In the genomic region with DNA sequence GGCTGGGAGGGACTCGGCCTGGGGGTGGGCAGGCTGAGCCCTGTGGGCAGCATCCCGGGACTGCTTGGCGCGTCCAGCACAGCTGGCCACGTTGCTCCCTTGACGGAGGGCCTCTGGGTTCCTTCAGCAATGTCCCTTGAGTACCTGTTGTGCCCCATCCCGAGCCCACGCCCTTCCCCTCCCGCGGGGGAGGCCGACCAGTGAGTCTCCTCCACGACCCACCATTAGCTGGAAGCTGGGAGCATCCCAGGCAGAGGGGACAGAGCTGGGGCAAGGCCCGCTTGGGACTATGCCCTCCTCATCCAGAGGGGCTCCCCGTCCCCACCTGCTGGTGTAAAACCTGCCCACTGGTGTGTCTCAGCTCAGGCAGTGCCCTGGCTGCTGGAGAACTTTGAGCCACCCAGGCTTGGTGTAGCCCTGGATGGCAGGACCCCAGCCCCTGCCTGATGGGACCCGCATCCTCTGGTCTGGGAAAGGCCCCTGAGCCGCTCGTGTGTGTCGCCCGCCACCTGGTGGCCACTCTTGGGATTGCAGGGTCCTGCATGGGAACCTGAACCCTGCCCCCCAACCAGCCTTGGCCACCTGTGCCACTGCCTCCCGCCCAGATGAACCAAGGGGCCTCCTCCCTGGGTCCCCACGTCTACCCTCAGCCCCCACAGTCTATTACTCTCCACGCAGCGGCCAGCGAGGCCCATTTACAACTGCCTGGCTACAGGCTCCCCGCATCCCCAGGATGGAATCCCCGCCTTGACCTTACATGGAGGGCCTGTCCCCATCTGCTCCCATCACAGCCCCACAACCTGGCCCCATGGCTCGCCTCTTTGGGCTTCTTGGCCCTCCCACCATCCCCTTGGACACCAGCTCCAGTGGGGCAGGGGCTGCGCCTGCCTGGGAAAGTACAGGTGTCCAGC, we compare ENCODE assay signal across 7 cellular contexts. TPM values are rescaled to one million over a fixed set of nuclear protein-coding genes. Genes with fewer than 3 reads are reported as not detected.
DNase-seq lines count a peak whose midpoint lies in the region; TF ChIP-seq lines count a peak whose summit lies in the region.

No MANE protein-coding gene starts in this region.

- no peak overlapping the region for H3K4me3 ChIP-seq in GM12875 (ENCODE audit: low read depth, low read length)
- H3K4me3 ChIP-seq in liver (ENCODE audit: low read depth in 1 of 3, low read length in 3 of 3) = no peak overlapping the region

- no peaks in the 10 kb centered on the region for H3K27me3 ChIP-seq in liver (ENCODE audit: control insufficient read depth in 4 of 4, insufficient read depth in 4 of 4, low read length in 3 of 4)

- POLR2A ChIA-PET in activated CD4-positive, alpha-beta T cell treated with anti-CD3 and anti-CD28 coated beads, Interleukin-2, amount 10 ng/mL, durations not matched to agents 7 days and 5 days (lab: Charles Lee) = no interaction called here

- TF ChIP-seq CTCF in GM12875 (IDR thresholded peaks at IDR 0.05; ENCODE audit: borderline replicate concordance, insufficient read depth, low read depth, low read length) = peak; percentile 97
- peak; percentile 96 for TF ChIP-seq CTCF in liver (IDR thresholded peaks at IDR 0.05; ENCODE audit: low read depth, low read length, missing input control)

- WGBS in liver = 44% methylated on average over 28 of the region's 28 CpGs

- CTCF ChIA-PET in activated CD4-positive, alpha-beta T cell treated with anti-CD3 and anti-CD28 coated beads, Interleukin-2, amount 10 ng/mL, durations not matched to agents 7 days and 5 days (lab: Charles Lee) = interaction anchor here (0.6 to 2.5 kb wide), 7 partner anchors 11 to 72 kb away, joined by 3 to 17 read pairs (median 4); no protein-coding TSS in a partner anchor

- peaks cover 2% of the 10 kb centered on the region for H3K9me3 Mint-ChIP-seq in activated CD4-positive, alpha-beta T cell treated with anti-CD3 and anti-CD28 coated beads, Interleukin-2, amount 10 ng/mL, durations not matched to agents 7 days and 5 days

- H3K27ac Mint-ChIP-seq in activated CD4-positive, alpha-beta T cell treated with anti-CD3 and anti-CD28 coated beads, Interleukin-2, amount 10 ng/mL, durations not matched to agents 7 days and 5 days = peak overlapping the region; percentile 36

- no peaks in the 10 kb centered on the region for H3K4me1 Mint-ChIP-seq in activated CD4-positive, alpha-beta T cell treated with anti-CD3 and anti-CD28 coated beads, Interleukin-2, amount 10 ng/mL, durations not matched to agents 7 days and 5 days

- no peak overlapping the region for H3K27ac ChIP-seq in liver (ENCODE audit: low read depth in 1 of 2, low read length in 2 of 2)

- H3K36me3 ChIP-seq in liver (ENCODE audit: control insufficient read depth in 4 of 4, insufficient read depth in 3 of 4, low read depth in 1 of 4, low read length in 3 of 4) = peaks cover 0 to 3% (median 0%) of the 10 kb centered on the region in 4 donors

- DNase-seq in NCI-H146 treated with DMSO at 0.1 percent for 48 hours (lab: John Stamatoyannopoulos, UW; ENCODE audit: unreplicated experiment) = peak; percentile 3
- peak; percentile 81 for DNase-seq in activated CD4-positive, alpha-beta T cell treated with anti-CD3 and anti-CD28 coated beads, Interleukin-2, amount 10 ng/mL, durations not matched to agents 7 days and 5 days
- peak; percentile 49 for DNase-seq in cerebellum (ENCODE audit: low spot score)
- DNase-seq in stimulated activated CD4-positive, alpha-beta T cell treated with anti-CD3 and anti-CD28 coated beads, TNF-alpha, amount 100 ng/mL, for 48 hours (ENCODE audit: low read depth in 3 of 3) = peak; percentile 58 to 77 (median 74)
- DNase-seq in cortex of kidney (lab: John Stamatoyannopoulos, UW) = no peak

- peaks cover 0 to 5% (median 2%) of the 10 kb centered on the region in 4 donors for H3K4me1 ChIP-seq in liver (ENCODE audit: control insufficient read depth in 4 of 4, insufficient read depth in 4 of 4, low read length in 3 of 4)

- H3K4me3 Mint-ChIP-seq in activated CD4-positive, alpha-beta T cell treated with anti-CD3 and anti-CD28 coated beads, Interleukin-2, amount 10 ng/mL, durations not matched to agents 7 days and 5 days = no peak overlapping the region

- H3K36me3 Mint-ChIP-seq in activated CD4-positive, alpha-beta T cell treated with anti-CD3 and anti-CD28 coated beads, Interleukin-2, amount 10 ng/mL, durations not matched to agents 7 days and 5 days (ENCODE audit: low read depth) = peaks cover 1% of the 10 kb centered on the region

- peak; percentile 92 to 94 for TF ChIP-seq RAD21 in liver (IDR thresholded peaks at IDR 0.05)

- no peaks in the 10 kb centered on the region for H3K9me3 ChIP-seq in liver (ENCODE audit: control insufficient read depth in 4 of 4, low read length in 3 of 4)

- no peaks in the 10 kb centered on the region for H3K27me3 Mint-ChIP-seq in activated CD4-positive, alpha-beta T cell treated with anti-CD3 and anti-CD28 coated beads, Interleukin-2, amount 10 ng/mL, durations not matched to agents 7 days and 5 days

- H3K9ac ChIP-seq in liver (ENCODE audit: low read depth in 1 of 2, low read length in 2 of 2) = no peak overlapping the region

TF ChIP-seq in liver, 16 proteins besides CTCF, POLR2A, EP300 and RAD21:
- TF ChIP-seq, protein P1, sequence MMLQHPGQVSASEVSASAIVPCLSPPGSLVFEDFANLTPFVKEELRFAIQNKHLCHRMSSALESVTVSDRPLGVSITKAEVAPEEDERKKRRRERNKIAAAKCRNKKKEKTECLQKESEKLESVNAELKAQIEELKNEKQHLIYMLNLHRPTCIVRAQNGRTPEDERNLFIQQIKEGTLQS (IDR thresholded peaks at IDR 0.05) = no peak
- TF ChIP-seq, protein P2, sequence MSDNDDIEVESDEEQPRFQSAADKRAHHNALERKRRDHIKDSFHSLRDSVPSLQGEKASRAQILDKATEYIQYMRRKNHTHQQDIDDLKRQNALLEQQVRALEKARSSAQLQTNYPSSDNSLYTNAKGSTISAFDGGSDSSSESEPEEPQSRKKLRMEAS (IDR thresholded peaks at IDR 0.05) = no peak
- TF ChIP-seq HNF4A (conservative IDR thresholded peaks at IDR 0.05) (peak; percentile 4 to 39), RXRA (IDR thresholded peaks at IDR 0.05) (peak in 1 of 2 donors; percentile 24)
TF ChIP-seq in liver: peak in this region for 2.

RNA-seq across cellular contexts. Expression of a gene that starts 16.6 kb away (rescaled TPM):
- total RNA-seq in activated CD4-positive, alpha-beta T cell treated with anti-CD3 and anti-CD28 coated beads, Interleukin-2, amount 10 ng/mL, durations not matched to agents 7 days and 5 days = under 1 TPM; 0.30 to 0.37 TPM
- total RNA-seq in cerebellum = 0.82 TPM
- total RNA-seq in liver = 1 to 10 TPM in 1 of 2 donors, under 1 TPM in 1; 0.84 to 1.8 TPM
- polyA plus RNA-seq in liver = 1 to 10 TPM in 1 of 2 donors, under 1 TPM in 1; 0.58 to 1.4 TPM

RNA-seq across cellular contexts. Expression of a gene that starts 33.8 kb away (rescaled TPM):
- total RNA-seq in activated CD4-positive, alpha-beta T cell treated with anti-CD3 and anti-CD28 coated beads, Interleukin-2, amount 10 ng/mL, durations not matched to agents 7 days and 5 days = 10 to 100 TPM; 29.7 to 30.6 TPM
- 20.8 TPM for total RNA-seq in cerebellum
- total RNA-seq in liver = 10 to 100 TPM; 20.5 to 49.1 TPM
- polyA plus RNA-seq in liver = 10 to 100 TPM; 11.5 to 18.1 TPM
